Comparison of ENCODE assay signal across 18 cellular contexts in genomic region chr11:65537620-65538231, GRCh38. TPM values are rescaled to one million over a fixed set of nuclear protein-coding genes. Genes with fewer than 3 reads are reported as not detected.
DNase-seq lines count a peak whose midpoint lies in the region; ATAC-seq and TF ChIP-seq lines count a peak whose summit lies in the region.
"Had no signal": no experiment of that assay in that cellular context is flagged by ENCODE, and none has a peak within 500 bp of the region (broad histone marks: within the 10 kb centered on the region; RNA-seq: fewer than 3 reads in every experiment).

No MANE protein-coding gene starts in this region.

- no peaks in the 10 kb centered on the region for H3K9me3 ChIP-seq in left ventricle myocardium inferior (replicated peaks)
- no peaks in the 10 kb centered on the region for H3K9me3 ChIP-seq in SJCRH30 (replicated peaks)
- no peaks in the 10 kb centered on the region for H3K9me3 ChIP-seq in esophagus squamous epithelium
- H3K9me3 ChIP-seq: stomach had no signal

- intact Hi-C loops in left ventricle myocardium superior (cut with micrococcal nuclease) = no loop called here
- intact Hi-C loops in left ventricle myocardium inferior (cut with micrococcal nuclease) = loop anchor here (10.0 kb wide), 1 partner anchor 57 kb away; the partner anchor contains the start of gene KCNK7
- intact Hi-C loops in esophagus squamous epithelium (cut with DNase I) = loop anchor here (5.0 kb wide), 1 partner anchor 35 kb away; the partner anchor contains the start of genes FAM89B and ZNRD2

- H3K4me3 ChIP-seq in left ventricle myocardium inferior (no peak overlapping the region), SJCRH30 (no peak overlapping the region), esophagus squamous epithelium (no peak overlapping the region)
- H3K4me3 ChIP-seq: stomach had no signal

- no peak for TF ChIP-seq CTCF in left ventricle myocardium inferior (IDR thresholded peaks at IDR 0.05; ENCODE audit: borderline replicate concordance)
- TF ChIP-seq CTCF in esophagus squamous epithelium (IDR thresholded peaks at IDR 0.05) = no peak

- H3K27ac ChIP-seq in left ventricle myocardium inferior (replicated peaks) = no peak overlapping the region
- no peak overlapping the region; the same call in 1 of the 2 replicates for H3K27ac ChIP-seq in SJCRH30
- H3K27ac ChIP-seq in esophagus squamous epithelium = no peak overlapping the region
- H3K27ac ChIP-seq: HL-60, KMS-11 had no signal

- DNase-seq in left ventricle myocardium superior (peak; percentile 34), left ventricle myocardium inferior (no peak), SJCRH30 (peak; percentile 75 to 76), myocyte (ENCODE audit: low read depth) (peak; percentile 62), ecto neural progenitor cell (ENCODE audit: low spot score) (no peak), esophagus squamous epithelium (lab: John Stamatoyannopoulos, UW) (no peak), erythroblast (lab: John Stamatoyannopoulos, UW) (no peak)
- DNase-seq: activated CD4-positive, alpha-beta T cell treated with anti-CD3 and anti-CD28 coated beads for 4 hours; Calu3; dermis blood vessel endothelial cell; NCI-H1092 treated with DMSO at 0.1 percent for 48 hours; NCI-H526 treated with DMSO at 0.1 percent for 48 hours; SIG-M5; stomach; T-helper 9 cell had no signal

- H3K27me3 ChIP-seq in left ventricle myocardium inferior (ENCODE audit: low read depth) = no peaks in the 10 kb centered on the region
- H3K27me3 ChIP-seq in SJCRH30 = no peaks in the 10 kb centered on the region
- no peaks in the 10 kb centered on the region for H3K27me3 ChIP-seq in esophagus squamous epithelium
- H3K27me3 ChIP-seq: stomach had no signal

- H3K36me3 ChIP-seq in left ventricle myocardium inferior (peaks cover 52% of the 10 kb centered on the region), SJCRH30 (peaks cover 14% of the 10 kb centered on the region), esophagus squamous epithelium (peaks cover 13 to 72% (median 30%) of the 10 kb centered on the region in 3 donors)

- ATAC-seq in left ventricle myocardium superior (no peak), GM18870 (IDR thresholded peaks at IDR 0.05; ENCODE audit: unreplicated experiment) (no peak)

- WGBS in esophagus squamous epithelium, 2 donors = 81 to 92% methylated on average over 5 to 7 of the region's 18 CpGs

- TF ChIP-seq POLR2A in esophagus squamous epithelium (IDR thresholded peaks at IDR 0.05) = no peak
- no peak for TF ChIP-seq POLR2A in erythroblast (IDR thresholded peaks at IDR 0.05; ENCODE audit: low read length)

- H3K4me1 ChIP-seq in left ventricle myocardium inferior (peaks cover 29% of the 10 kb centered on the region), SJCRH30 (peaks cover 14% of the 10 kb centered on the region), esophagus squamous epithelium (peaks cover 21 to 41% (median 25%) of the 10 kb centered on the region in 3 donors)

RNA-seq across cellular contexts. Expression of gene SCYL1, which starts 12.8 kb away (rescaled TPM):
- 60.4 TPM for total RNA-seq in left ventricle myocardium superior
- total RNA-seq in left ventricle myocardium inferior = 60.2 TPM
- 39.1 and 41.8 TPM in 2 replicates for total RNA-seq in SJCRH30 (2014; rRNA removed; shearing (Covaris generic))
- 84.4 and 128 TPM in 2 replicates for total RNA-seq in myocyte
- 94.5 TPM for polyA plus RNA-seq in myocyte (2012)
- total RNA-seq in esophagus squamous epithelium = 10 to 100 TPM; 40.6 to 63.3 (median 52.6) TPM

RNA-seq across cellular contexts. Expression of gene LTBP3, which starts 20.4 kb away (rescaled TPM):
- total RNA-seq in left ventricle myocardium superior (77.5 TPM), left ventricle myocardium inferior (80.3 TPM), myocyte (26.4 and 27.5 TPM in 2 replicates), esophagus squamous epithelium (10 to 100 TPM; 28.1 to 87.5 (median 54.0) TPM)
- 13.2 and 17.2 TPM in 2 replicates for total RNA-seq in SJCRH30 (2014; rRNA removed; shearing (Covaris generic))
- polyA plus RNA-seq in myocyte (2012) = 15.2 TPM

RNA-seq across cellular contexts. Expression of gene ZNRD2, which starts 32.6 kb away (rescaled TPM):
- total RNA-seq in left ventricle myocardium superior (25.0 TPM), left ventricle myocardium inferior (21.1 TPM), myocyte (41.4 and 42.4 TPM in 2 replicates), esophagus squamous epithelium (10 to 100 TPM; 33.2 to 48.0 (median 40.0) TPM)
- total RNA-seq in SJCRH30 (2014; rRNA removed; shearing (Covaris generic)) = 30.6 and 32.6 TPM in 2 replicates
- polyA plus RNA-seq in myocyte (2012) = 73.1 TPM

RNA-seq across cellular contexts. Expression of gene FAM89B, which starts 34.6 kb away (rescaled TPM):
- total RNA-seq in left ventricle myocardium superior (39.3 TPM), left ventricle myocardium inferior (40.9 TPM), myocyte (91.7 and 116 TPM in 2 replicates), esophagus squamous epithelium (10 to 100 TPM; 12.0 to 44.1 (median 23.9) TPM)
- total RNA-seq in SJCRH30 (2014; rRNA removed; shearing (Covaris generic)) = 18.3 and 21.5 TPM in 2 replicates
- polyA plus RNA-seq in myocyte (2012) = 62.1 TPM

RNA-seq across cellular contexts. Expression of gene EHBP1L1, which starts 38.1 kb away (rescaled TPM):
- total RNA-seq in left ventricle myocardium superior = 57.3 TPM
- 69.5 TPM for total RNA-seq in left ventricle myocardium inferior
- total RNA-seq in SJCRH30 (2014; rRNA removed; shearing (Covaris generic)) = 16.8 and 18.5 TPM in 2 replicates
- total RNA-seq in myocyte = 591 and 791 TPM in 2 replicates
- polyA plus RNA-seq in myocyte (2012) = 145 TPM
- total RNA-seq in esophagus squamous epithelium = 100 to 1,000 TPM in 1 of 4 donors, 10 to 100 TPM in 3; 46.5 to 101 (median 87.4) TPM

Comparison
In these comparisons a context has a peak if more than half of its experiments do, and no peak if none do; other contexts are left out.
1. DNase-seq: peak in left ventricle myocardium superior (single experiment), SJCRH30 (2 of 2) and myocyte (single experiment); none in left ventricle myocardium inferior (single experiment), ecto neural progenitor cell (single experiment), esophagus squamous epithelium (single experiment) and erythroblast (0 of 2).